Comparison of ENCODE assay signal across 18 cellular contexts in genomic region chr3:143726727-143727126, GRCh38.
"Had no signal": no experiment of that assay in that cellular context is flagged by ENCODE, and none has a peak within 500 bp of the region (broad histone marks: within the 10 kb centered on the region; RNA-seq: fewer than 3 reads in every experiment).

No MANE protein-coding gene starts in this region.

- FAIRE-seq: colon had no signal

- H3K27me3 ChIP-seq: adrenal gland, esophagus squamous epithelium, suprapubic skin had no signal

- H3K27ac ChIP-seq: adrenal gland, esophagus squamous epithelium, suprapubic skin had no signal

- H3K4me3 ChIP-seq: adrenal gland, esophagus squamous epithelium, smooth muscle cell, suprapubic skin had no signal

- H3K36me3 ChIP-seq: adrenal gland, esophagus squamous epithelium, suprapubic skin had no signal

- H3K9me3 ChIP-seq: adrenal gland, esophagus squamous epithelium, suprapubic skin had no signal

- DNase-seq: activated B cell treated with CpG ODN at 0.5 μM for 24 hours; activated CD4-positive, alpha-beta T cell treated with anti-CD3 and anti-CD28 coated beads for 48 hours; activated CD8-positive, alpha-beta T cell treated with anti-CD3 and anti-CD28 coated beads for 36 hours; activated effector memory CD4-positive, alpha-beta T cell treated with Interleukin-2 at 50 U/mL for 16 hours; activated naive CD4-positive, alpha-beta T cell treated with anti-CD3 and anti-CD28 coated beads, Interleukin-2, amount 50 U/mL, for 16 hours; activated T-cell treated with anti-CD3 and anti-CD28 coated beads, Interleukin-2, amount 50 U/mL, for 4 hours; adrenal gland; caudate nucleus; esophagus squamous epithelium; natural killer cell; right cardiac atrium; stimulated activated CD4-positive, alpha-beta T cell treated with anti-CD3 and anti-CD28 coated beads, Interleukin-4, amount 100 ng/mL, for 4 hours; stimulated activated naive CD8-positive, alpha-beta T cell treated with anti-CD3 and anti-CD28 coated beads, Interleukin-15, Interleukin-2, amounts not matched to agents 100 U/mL and 50 U/mL, for 24 hours; T-helper 2 cell; trophoblast cell had no signal
